Comparison of ENCODE assay signal across 8 cellular contexts in genomic region chr19:58002384-58003152, GRCh38. TPM values are rescaled to one million over a fixed set of nuclear protein-coding genes. Genes with fewer than 3 reads are reported as not detected.
DNase-seq lines count a peak whose midpoint lies in the region; ATAC-seq and TF ChIP-seq lines count a peak whose summit lies in the region.

Gene ZNF606 (minus strand): TSS chr19:58002820. CDS start chr19:58001319, 1,501 bp downstream.

- CTCF ChIA-PET in HEK293 (lab: Yijun Ruan, JAX): interaction anchor here (0.7 to 0.9 kb wide), 4 partner anchors 15 to 635 kb away, joined by 3 to 5 read pairs (median 4); no protein-coding TSS in a partner anchor

- WGBS in psoas muscle, 3 donors: 0% methylated on average over 77 to 89 of the region's 89 CpGs

- H3K4me3 ChIP-seq in HEK293 (ENCODE audit: low read depth, low read length) (peak within 1 kb of the TSS; percentile 99), psoas muscle (peak within 1 kb of the TSS; percentile 99)

- peaks cover 15% of the 10 kb centered on the region for H3K4me1 Mint-ChIP-seq in T-helper 1 cell treated with Interleukin-12 subunit alpha and Interleukin-12 subunit beta and Interleukin-4 antibody, amounts not matched to agents 30 μg/mL and 1 μg/mL, for 36 hours (ENCODE audit: low read depth)

- H3K36me3 Mint-ChIP-seq in T-helper 1 cell treated with Interleukin-12 subunit alpha and Interleukin-12 subunit beta and Interleukin-4 antibody, amounts not matched to agents 30 μg/mL and 1 μg/mL, for 36 hours (ENCODE audit: low read depth): peaks cover 76% of the 10 kb centered on the region

- ATAC-seq in left ventricle myocardium superior: peak; percentile 99
- ATAC-seq in psoas muscle: peak; percentile 99 to 100 (median 100)

- peak within 1 kb of the TSS; percentile 81 for H3K27ac Mint-ChIP-seq in T-helper 1 cell treated with Interleukin-12 subunit alpha and Interleukin-12 subunit beta and Interleukin-4 antibody, amounts not matched to agents 30 μg/mL and 1 μg/mL, for 36 hours

- H3K4me1 ChIP-seq in HEK293 (ENCODE audit: control insufficient read depth, insufficient read depth, low read length) (peaks cover 4% of the 10 kb centered on the region), psoas muscle (peaks cover 11% of the 10 kb centered on the region)

- peak within 1 kb of the TSS; percentile 81 for H3K4me3 Mint-ChIP-seq in T-helper 1 cell treated with Interleukin-12 subunit alpha and Interleukin-12 subunit beta and Interleukin-4 antibody, amounts not matched to agents 30 μg/mL and 1 μg/mL, for 36 hours

- H3K27ac ChIP-seq in HEK293 (ENCODE audit: extremely low read depth, low read depth, low read length): peak within 1 kb of the TSS; percentile 83
- H3K27ac ChIP-seq in angular gyrus (ENCODE audit: low read depth, low read length): peak within 1 kb of the TSS; percentile 80
- H3K27ac ChIP-seq in psoas muscle: peak within 1 kb of the TSS; percentile 95

- H3K9me3 Mint-ChIP-seq in T-helper 1 cell treated with Interleukin-12 subunit alpha and Interleukin-12 subunit beta and Interleukin-4 antibody, amounts not matched to agents 30 μg/mL and 1 μg/mL, for 36 hours: peaks cover 75% of the 10 kb centered on the region

- no peaks in the 10 kb centered on the region for H3K27me3 Mint-ChIP-seq in T-helper 1 cell treated with Interleukin-12 subunit alpha and Interleukin-12 subunit beta and Interleukin-4 antibody, amounts not matched to agents 30 μg/mL and 1 μg/mL, for 36 hours (ENCODE audit: low read depth)

- intact Hi-C loops in left ventricle myocardium superior (cut with micrococcal nuclease) (no loop called here), psoas muscle (cut with DNase I) (no loop called here)

- H3K9me3 ChIP-seq in HEK293 (ENCODE audit: control insufficient read depth, insufficient read depth, low read depth, low read length) (peaks cover 16% of the 10 kb centered on the region), psoas muscle (peaks cover 77% of the 10 kb centered on the region)

- POLR2A ChIA-PET in HEK293 (lab: Yijun Ruan, JAX): interaction anchor here (0.5 to 2.0 kb wide), 20 partner anchors 8 to 613 kb away, joined by 3 to 12 read pairs (median 3); partner anchors contain the start of genes ZBTB45, ZNF135, ZNF274 and ZNF417

- no peaks in the 10 kb centered on the region for H3K27me3 ChIP-seq in psoas muscle (ENCODE audit: insufficient read depth in 3 of 3, low read length in 2 of 3)

- TF ChIP-seq CTCF in HEK293 (tag by site-specific recombination; IDR thresholded peaks at IDR 0.05) (no peak), psoas muscle (IDR thresholded peaks at IDR 0.05) (no peak)

- peaks cover 41 to 72% of the 10 kb centered on the region in 2 experiments for H3K36me3 ChIP-seq in HEK293 (ENCODE audit: control insufficient read depth in 2 of 2, insufficient read depth in 1 of 2, low read length in 2 of 2)
- H3K36me3 ChIP-seq in psoas muscle (ENCODE audit: insufficient read depth in 1 of 2, low read depth in 1 of 2): peaks cover 17 to 72% of the 10 kb centered on the region in 2 donors

- DNase-seq in GM03348 (ENCODE audit: low spot score): peak; percentile 96
- peak; percentile 26 for DNase-seq in NCI-H1048 (lab: John Stamatoyannopoulos, UW)
- DNase-seq in left ventricle myocardium superior: peak; percentile 94
- DNase-seq in psoas muscle: peak; percentile 90 to 93
- peak; percentile 89 for DNase-seq in ureter (ENCODE audit: low spot score)

TF ChIP-seq in HEK293, 187 proteins besides CTCF, POLR2A, EP300 and RAD21 (continues in another document):
- no peak for TF ChIP-seq ZNF214 (tag by site-specific recombination; IDR thresholded peaks at IDR 0.05; ENCODE audit: borderline replicate concordance)
- TF ChIP-seq ZEB2 (tag by site-specific recombination; IDR thresholded peaks at IDR 0.05): peak; percentile 66
- no peak for TF ChIP-seq ZBTB8A (tag by site-specific recombination; IDR thresholded peaks at IDR 0.05)
- no peak for TF ChIP-seq ZNF404 (tag by site-specific recombination; IDR thresholded peaks at IDR 0.05)
- TF ChIP-seq ZNF138 (tag by site-specific recombination; IDR thresholded peaks at IDR 0.05; ENCODE audit: borderline replicate concordance): no peak
- no peak for TF ChIP-seq ZNF529 (tag by site-specific recombination; IDR thresholded peaks at IDR 0.05; ENCODE audit: insufficient replicate concordance)
- TF ChIP-seq SP7 (tag by site-specific recombination; IDR thresholded peaks at IDR 0.05): peak; percentile 52
- peak; percentile 78 for TF ChIP-seq ZBTB26 (tag by site-specific recombination; optimal IDR thresholded peaks at IDR 0.05)
- TF ChIP-seq YY1 (tag by site-specific recombination; IDR thresholded peaks at IDR 0.05): peak; percentile 95
- no peak for TF ChIP-seq ZNF624 (tag by site-specific recombination; IDR thresholded peaks at IDR 0.05)
- no peak for TF ChIP-seq ZNF626 (tag by site-specific recombination; IDR thresholded peaks at IDR 0.05)
- TF ChIP-seq TCF7L2 (IDR thresholded peaks at IDR 0.05; ENCODE audit: borderline replicate concordance, low read depth, low read length): no peak
- TF ChIP-seq ZNF660 (tag by site-specific recombination; IDR thresholded peaks at IDR 0.05): no peak; the same call in none of the 2 replicates
- TF ChIP-seq SP2 (tag by site-specific recombination; IDR thresholded peaks at IDR 0.05): peak; percentile 48
- TF ChIP-seq ZSCAN30 (tag by site-specific recombination; IDR thresholded peaks at IDR 0.05): peak; percentile 31
- no peak for TF ChIP-seq ZBTB44 (tag by site-specific recombination; IDR thresholded peaks at IDR 0.05)
- TF ChIP-seq EGR2 (tag by site-specific recombination; IDR thresholded peaks at IDR 0.05; ENCODE audit: low read depth): no peak
- TF ChIP-seq, protein P1, sequence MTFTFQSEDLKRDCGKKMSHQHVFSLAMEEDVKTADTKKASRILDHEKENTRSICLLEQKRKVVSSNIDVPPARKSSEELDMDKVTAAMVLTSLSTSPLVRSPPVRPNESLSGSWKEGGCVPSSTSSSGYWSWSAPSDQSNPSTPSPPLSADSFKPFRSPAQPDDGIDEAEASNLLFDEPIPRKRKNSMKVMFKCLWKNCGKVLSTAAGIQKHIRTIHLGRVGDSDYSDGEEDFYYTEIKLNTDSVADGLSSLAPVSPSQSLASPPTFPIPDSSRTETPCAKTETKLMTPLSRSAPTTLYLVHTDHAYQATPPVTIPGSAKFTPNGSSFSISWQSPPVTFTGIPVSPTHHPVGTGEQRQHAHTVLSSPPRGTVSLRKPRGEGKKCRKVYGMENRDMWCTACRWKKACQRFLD (tag by site-specific recombination; IDR thresholded peaks at IDR 0.05): no peak
- TF ChIP-seq ZNF324 (tag by site-specific recombination; IDR thresholded peaks at IDR 0.05): peak; percentile 77
- TF ChIP-seq, protein P2, sequence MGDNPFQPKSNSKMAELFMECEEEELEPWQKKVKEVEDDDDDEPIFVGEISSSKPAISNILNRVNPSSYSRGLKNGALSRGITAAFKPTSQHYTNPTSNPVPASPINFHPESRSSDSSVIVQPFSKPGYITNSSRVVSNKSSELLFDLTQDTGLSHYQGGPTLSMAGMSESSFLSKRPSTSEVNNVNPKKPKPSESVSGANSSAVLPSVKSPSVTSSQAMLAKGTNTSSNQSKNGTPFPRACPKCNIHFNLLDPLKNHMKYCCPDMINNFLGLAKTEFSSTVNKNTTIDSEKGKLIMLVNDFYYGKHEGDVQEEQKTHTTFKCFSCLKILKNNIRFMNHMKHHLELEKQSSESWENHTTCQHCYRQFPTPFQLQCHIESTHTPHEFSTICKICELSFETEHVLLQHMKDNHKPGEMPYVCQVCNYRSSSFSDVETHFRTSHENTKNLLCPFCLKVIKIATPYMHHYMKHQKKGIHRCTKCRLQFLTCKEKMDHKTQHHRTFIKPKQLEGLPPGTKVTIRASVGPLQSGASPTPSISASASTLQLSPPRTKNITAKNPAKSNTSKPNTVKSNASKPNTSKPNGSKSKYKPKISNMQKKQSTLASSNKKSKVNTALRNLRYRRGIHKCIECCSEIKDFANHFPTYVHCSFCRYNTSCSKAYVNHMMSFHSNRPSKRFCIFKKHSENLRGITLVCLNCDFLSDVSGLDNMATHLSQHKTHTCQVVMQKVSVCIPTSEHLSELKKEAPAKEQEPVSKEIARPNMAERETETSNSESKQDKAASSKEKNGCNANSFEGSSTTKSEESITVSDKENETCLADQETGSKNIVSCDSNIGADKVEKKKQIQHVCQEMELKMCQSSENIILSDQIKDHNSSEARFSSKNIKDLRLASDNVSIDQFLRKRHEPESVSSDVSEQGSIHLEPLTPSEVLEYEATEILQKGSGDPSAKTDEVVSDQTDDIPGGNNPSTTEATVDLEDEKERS (tag by site-specific recombination; IDR thresholded peaks at IDR 0.05): peak; percentile 98
- TF ChIP-seq ZNF394 (tag by site-specific recombination; IDR thresholded peaks at IDR 0.05; ENCODE audit: borderline replicate concordance): 0 out of 2 replicates have a peak, but pooled peaks have one; percentile 39
- TF ChIP-seq ZNF629 (tag by site-specific recombination; IDR thresholded peaks at IDR 0.05): peak; percentile 43; the same call in 1 of the 2 replicates

RNA-seq across cellular contexts. Expression of gene ZNF606, which starts in this region (rescaled TPM):
- 14.1 TPM for total RNA-seq in left ventricle myocardium superior
- total RNA-seq in psoas muscle: 1 to 10 TPM; 3.7 to 7.0 (median 4.3) TPM
- 1 to 10 TPM; 2.0 to 6.9 (median 2.8) TPM for polyA plus RNA-seq in psoas muscle
- total RNA-seq in ureter: 28.1 TPM

Comparison
In these comparisons a context has a peak if more than half of its experiments do, and no peak if none do; other contexts are left out.
1. Peak in every context shown above with its lines: DNase-seq, ATAC-seq, H3K4me3 ChIP-seq and H3K27ac ChIP-seq.
2. DNase-seq: peak in every context shown above with its lines; median percentile 96 in GM03348; 94 in left ventricle myocardium superior; 92 in psoas muscle; 89 in ureter; 26 in NCI-H1048.